Comparison of ENCODE assay signal across 16 cellular contexts in the genomic region with DNA sequence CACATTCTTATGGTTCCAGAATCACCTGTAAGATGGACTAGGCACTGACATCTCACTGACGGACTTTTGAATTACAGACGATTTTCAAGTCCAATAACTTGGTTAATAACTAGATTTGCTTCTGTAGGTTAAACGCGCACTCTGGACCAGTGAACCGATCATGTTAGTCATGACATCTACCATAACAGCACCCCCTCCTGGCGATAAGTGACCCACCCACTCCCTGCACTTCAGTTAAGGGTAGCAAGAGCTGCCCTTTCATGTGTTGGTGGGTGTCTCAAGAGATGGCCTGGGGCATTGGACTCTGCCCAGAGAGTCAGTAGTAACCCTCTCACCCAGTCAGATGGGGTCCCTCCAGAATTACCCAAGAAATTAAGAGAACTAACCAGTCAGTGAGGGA. TPM values are rescaled to one million over a fixed set of nuclear protein-coding genes. Genes with fewer than 3 reads are reported as not detected.
DNase-seq lines count a peak whose midpoint lies in the region; ATAC-seq, FAIRE-seq and TF ChIP-seq lines count a peak whose summit lies in the region.
"Had no signal": no experiment of that assay in that cellular context is flagged by ENCODE, and none has a peak within 500 bp of the region (broad histone marks: within the 10 kb centered on the region; RNA-seq: fewer than 3 reads in every experiment).

No MANE protein-coding gene starts in this region.

- H3K9me3 ChIP-seq in BE2C: no peaks in the 10 kb centered on the region
- no peaks in the 10 kb centered on the region for H3K9me3 ChIP-seq in GM12878 (replicated peaks; ENCODE audit: control insufficient read depth, insufficient read depth, low read length)
- H3K9me3 ChIP-seq: body of pancreas, suprapubic skin had no signal

- TF ChIP-seq POLR2A in GM12878 (IDR thresholded peaks at IDR 0.05; ENCODE audit: low read depth, low read length): no peak

- intact Hi-C loops in GM12878 (cut with micrococcal nuclease; ENCODE audit: unreplicated experiment): loop anchor here (5.0 kb wide), 1 partner anchor 438 kb away; no protein-coding TSS in a partner anchor

- no peak for DNase-seq in BE2C
- DNase-seq in GM06990 (ENCODE audit: extremely low read depth, insufficient read length): no peak
- no peak for DNase-seq in GM12878 (ENCODE audit: low read depth, low spot score)
- no peak for DNase-seq in HTR-8/SVneo (ENCODE audit: insufficient read length, low spot score)
- DNase-seq in NCI-H446 treated with DMSO at 0.1 percent for 48 hours (lab: John Stamatoyannopoulos, UW): no peak
- no peak for DNase-seq in C1 segment of cervical spinal cord (lab: John Stamatoyannopoulos, UW)
- DNase-seq: CD8-positive, alpha-beta T cell; GOT3; NCI-H187 had no signal

- TF ChIP-seq CTCF in BE2C (IDR thresholded peaks at IDR 0.05; ENCODE audit: low read depth, low read length) (peak; percentile 48), GM06990 (IDR thresholded peaks at IDR 0.05; ENCODE audit: insufficient read depth, low read length, poor library complexity, severe bottlenecking) (peak; percentile 46), GM12878 (IDR thresholded peaks at IDR 0.05 in 2 of 3, conservative IDR thresholded peaks at IDR 0.05 in 1 of 3; ENCODE audit: control insufficient read depth in 2 of 3, extremely low read depth in 1 of 3, insufficient read depth in 1 of 3, low read depth in 3 of 3, low read length in 3 of 3) (peak in 2 of 3 experiments; percentile 22 to 35; a peak in 4 of 6 replicates)

- H3K79me2 ChIP-seq in GM12878 (ENCODE audit: control insufficient read depth, insufficient read depth, low read length): no peaks in the 10 kb centered on the region

- ATAC-seq in HG03521 (IDR thresholded peaks at IDR 0.05; ENCODE audit: unreplicated experiment) (peak; percentile 53), GM12878 (peak; percentile 54; the same call in 2 of the 3 replicates), HG03108 (IDR thresholded peaks at IDR 0.05; ENCODE audit: unreplicated experiment) (no peak)
- ATAC-seq: body of pancreas; CD8-positive, alpha-beta T cell; left lobe of liver had no signal

- H3K27me3 ChIP-seq in BE2C (peaks cover 17% of the 10 kb centered on the region), GM06990 (replicated peaks; ENCODE audit: control insufficient read depth, insufficient read depth, low read length) (0 out of 2 replicates have a peak, but pooled peaks cover 1% of the 10 kb centered on the region), GM12878 (replicated peaks in 1 of 2; ENCODE audit: control insufficient read depth in 2 of 2, insufficient read depth in 2 of 2, low read length in 1 of 2) (peaks cover 0 to 2% of the 10 kb centered on the region in 2 experiments; a peak in 1 of 4 replicates)
- H3K27me3 ChIP-seq: body of pancreas had no signal

- SMC1A ChIA-PET in GM12878 (lab: Charles Lee; ENCODE audit: uncharacterized antibody, unreplicated experiment): no interaction called here

- no peak overlapping the region for H3K4me2 ChIP-seq in GM12878 (ENCODE audit: control insufficient read depth, insufficient read depth)

- POLR2A ChIA-PET in GM12878 (lab: Charles Lee): no interaction called here

- H3K4me3 ChIP-seq in BE2C (ENCODE audit: low read depth, low read length) (no peak overlapping the region), GM06990 (replicated peaks; ENCODE audit: low read depth, low read length) (no peak overlapping the region), GM12878 (no peak overlapping the region)
- H3K4me3 ChIP-seq: body of pancreas, suprapubic skin had no signal

- in situ Hi-C loops in GM12878 (cut with MboI): no loop called here

- H3K4me1 ChIP-seq in BE2C: no peaks in the 10 kb centered on the region
- H3K4me1 ChIP-seq in GM12878 (ENCODE audit: control insufficient read depth, insufficient read depth, low read length): no peaks in the 10 kb centered on the region
- H3K4me1 ChIP-seq: body of pancreas, suprapubic skin had no signal

- H2AFZ ChIP-seq in GM12878 (ENCODE audit: control insufficient read depth, low read depth, low read length): no peak overlapping the region

- RAD21 ChIA-PET in GM12878 (lab: Charles Lee; ENCODE audit: unreplicated experiment): no interaction called here

- FAIRE-seq in GM12878 (lab: Jason Lieb, UNC) (no peak), HTR-8/SVneo (lab: Jason Lieb, UNC) (no peak)

- no TSS peak for BruUV-seq in GM12878 (replicated peaks; lab: Mats Ljungman, UMichigan)

- no peaks in the 10 kb centered on the region for H3K36me3 ChIP-seq in BE2C
- H3K36me3 ChIP-seq in GM06990 (ENCODE audit: control insufficient read depth, insufficient read depth, low read length): no peaks in the 10 kb centered on the region
- H3K36me3 ChIP-seq in GM12878 (ENCODE audit: control insufficient read depth in 2 of 2, insufficient read depth in 2 of 2, low read length in 1 of 2): no peaks in the 10 kb centered on the region
- H3K36me3 ChIP-seq: suprapubic skin had no signal

- no peak for TF ChIP-seq EP300 in GM12878 (IDR thresholded peaks at IDR 0.05; ENCODE audit: borderline replicate concordance in 1 of 2, control insufficient read depth in 1 of 2, low read depth in 2 of 2, low read length in 2 of 2)

- H3K9ac ChIP-seq in GM12878 (ENCODE audit: control insufficient read depth, insufficient read depth, low read length): no peak overlapping the region

- TF ChIP-seq RAD21 in GM12878 (IDR thresholded peaks at IDR 0.05; ENCODE audit: insufficient read depth, low read depth, low read length): no peak

- CTCF ChIA-PET in GM12878 (lab: Yijun Ruan, JAX): interaction anchor here (1.3 to 1.5 kb wide), 2 partner anchors 11 to 436 kb away, joined by 3 to 7 read pairs; no protein-coding TSS in a partner anchor

- no peak overlapping the region for H3K27ac ChIP-seq in GM12878 (ENCODE audit: control insufficient read depth, insufficient read depth)
- H3K27ac ChIP-seq: body of pancreas, suprapubic skin had no signal

- no peaks in the 10 kb centered on the region for H4K20me1 ChIP-seq in GM12878 (ENCODE audit: control insufficient read depth, insufficient read depth)

- 58% methylated on average over 6 of the region's 6 CpGs for WGBS in GM12878 (ENCODE audit: insufficient coverage, insufficient replicate concordance, low lambda C conversion rate, missing lambda C conversion rate)

TF ChIP-seq in GM12878, 131 proteins besides CTCF, POLR2A, EP300 and RAD21 (continues in another document):
- TF ChIP-seq MEF2B (IDR thresholded peaks at IDR 0.05; ENCODE audit: partially characterized antibody, poor library complexity, severe bottlenecking): no peak
- TF ChIP-seq SMAD1 (IDR thresholded peaks at IDR 0.05; ENCODE audit: low read depth, partially characterized antibody): no peak
- TF ChIP-seq, protein P1, sequence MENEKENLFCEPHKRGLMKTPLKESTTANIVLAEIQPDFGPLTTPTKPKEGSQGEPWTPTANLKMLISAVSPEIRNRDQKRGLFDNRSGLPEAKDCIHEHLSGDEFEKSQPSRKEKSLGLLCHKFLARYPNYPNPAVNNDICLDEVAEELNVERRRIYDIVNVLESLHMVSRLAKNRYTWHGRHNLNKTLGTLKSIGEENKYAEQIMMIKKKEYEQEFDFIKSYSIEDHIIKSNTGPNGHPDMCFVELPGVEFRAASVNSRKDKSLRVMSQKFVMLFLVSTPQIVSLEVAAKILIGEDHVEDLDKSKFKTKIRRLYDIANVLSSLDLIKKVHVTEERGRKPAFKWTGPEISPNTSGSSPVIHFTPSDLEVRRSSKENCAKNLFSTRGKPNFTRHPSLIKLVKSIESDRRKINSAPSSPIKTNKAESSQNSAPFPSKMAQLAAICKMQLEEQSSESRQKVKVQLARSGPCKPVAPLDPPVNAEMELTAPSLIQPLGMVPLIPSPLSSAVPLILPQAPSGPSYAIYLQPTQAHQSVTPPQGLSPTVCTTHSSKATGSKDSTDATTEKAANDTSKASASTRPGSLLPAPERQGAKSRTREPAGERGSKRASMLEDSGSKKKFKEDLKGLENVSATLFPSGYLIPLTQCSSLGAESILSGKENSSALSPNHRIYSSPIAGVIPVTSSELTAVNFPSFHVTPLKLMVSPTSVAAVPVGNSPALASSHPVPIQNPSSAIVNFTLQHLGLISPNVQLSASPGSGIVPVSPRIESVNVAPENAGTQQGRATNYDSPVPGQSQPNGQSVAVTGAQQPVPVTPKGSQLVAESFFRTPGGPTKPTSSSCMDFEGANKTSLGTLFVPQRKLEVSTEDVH (IDR thresholded peaks at IDR 0.05; ENCODE audit: low read depth, partially characterized antibody): no peak
- TF ChIP-seq ZNF622 (IDR thresholded peaks at IDR 0.05): no peak
- TF ChIP-seq ZNF207 (IDR thresholded peaks at IDR 0.05; ENCODE audit: borderline replicate concordance): no peak
- no peak for TF ChIP-seq HDGF (IDR thresholded peaks at IDR 0.05)
- TF ChIP-seq SREBF2 (IDR thresholded peaks at IDR 0.05; ENCODE audit: low read length): no peak
- no peak for TF ChIP-seq WRNIP1 (IDR thresholded peaks at IDR 0.05; ENCODE audit: borderline replicate concordance, low read depth, low read length)
- TF ChIP-seq SREBF1 (IDR thresholded peaks at IDR 0.05; ENCODE audit: low read length): no peak
- no peak for TF ChIP-seq POLR2AphosphoS5 (IDR thresholded peaks at IDR 0.05; ENCODE audit: low read length)
- TF ChIP-seq RUNX3 (IDR thresholded peaks at IDR 0.05; ENCODE audit: low read length): no peak
- no peak for TF ChIP-seq ZNF274 (IDR thresholded peaks at IDR 0.05; ENCODE audit: insufficient read depth, insufficient read length)
- no peak for TF ChIP-seq RELA (IDR thresholded peaks at IDR 0.05; ENCODE audit: borderline replicate concordance, partially characterized antibody)
- TF ChIP-seq TARDBP (IDR thresholded peaks at IDR 0.05; ENCODE audit: borderline replicate concordance): no peak
- no peak for TF ChIP-seq RBBP5 (conservative IDR thresholded peaks at IDR 0.05)

RNA-seq across cellular contexts. Expression of a gene that starts 12.9 kb away (rescaled TPM):
- polyA plus RNA-seq in BE2C (2012; ENCODE audit: insufficient read depth, insufficient read length, low read depth): 1.5 TPM
- 5.2 and 5.5 TPM in 2 replicates for total RNA-seq in GM12878 (2013; cell fraction: nucleolus; rRNA removed)
- 0.40 and 0.49 TPM in 2 replicates for total RNA-seq in GM12878 (2014; rRNA removed)
- 0.55 and 0.72 TPM in 2 replicates for total RNA-seq in GM12878 (2014; rRNA removed; fragmentation: Illumina TruSeq; extraction: Trizol)
- 0.33 and 0.69 TPM in 2 replicates for total RNA-seq in GM12878 (2021)
- polyA plus RNA-seq in GM12878 (2011; ENCODE audit: low read depth): 0.49 TPM
- 7.1 and 9.0 TPM in 2 replicates for polyA plus RNA-seq in GM12878 (2011; rRNA removed)
- 4.0 and 5.8 TPM in 2 replicates for polyA plus RNA-seq in GM12878 (2011; cell fraction: cytosol; rRNA removed)
- polyA plus RNA-seq in GM12878 (2011; cell fraction: nucleus; rRNA removed): 3.6 and 4.8 TPM in 2 replicates
- polyA plus RNA-seq in GM12878 (2012): 0.47 and 0.66 TPM in 2 replicates
- 0.59 and 1.2 TPM in 2 replicates for polyA plus RNA-seq in GM12878 (2014; fragmentation: Illumina TruSeq; extraction: Trizol)
- under 1 TPM; 0.38 to 0.39 TPM for polyA plus RNA-seq in GM12878 (2014; fragmentation: Nextera tagmentation; extraction: Ambion mirVana)
- 0.36 and 0.50 TPM in 2 replicates for polyA plus RNA-seq in GM12878 (2014; rRNA removed)
- not detected for polyA plus RNA-seq in GM12878 (2016; fragmentation: Nextera tagmentation; extraction: Ambion mirVana)
- polyA minus RNA-seq in GM12878 (2011; rRNA and poly(A)+ RNA removed): 16.2 and 16.9 TPM in 2 replicates
- polyA minus RNA-seq in GM12878 (2011; cell fraction: cytosol; rRNA and poly(A)+ RNA removed): 2.1 and 2.5 TPM in 2 replicates
- polyA minus RNA-seq in GM12878 (2011; cell fraction: nucleus; rRNA and poly(A)+ RNA removed): 17.3 and 18.7 TPM in 2 replicates
- total RNA-seq: CD8-positive, alpha-beta T cell; skeletal muscle tissue; suprapubic skin; T-helper 1 cell treated with Interleukin-12 subunit alpha and Interleukin-12 subunit beta and Interleukin-4 antibody, amounts not matched to agents 30 ng/mL and 1 ng/mL, for 36 hours had no signal
